17 cellular contexts compared by ENCODE assay signal in the genomic region with DNA sequence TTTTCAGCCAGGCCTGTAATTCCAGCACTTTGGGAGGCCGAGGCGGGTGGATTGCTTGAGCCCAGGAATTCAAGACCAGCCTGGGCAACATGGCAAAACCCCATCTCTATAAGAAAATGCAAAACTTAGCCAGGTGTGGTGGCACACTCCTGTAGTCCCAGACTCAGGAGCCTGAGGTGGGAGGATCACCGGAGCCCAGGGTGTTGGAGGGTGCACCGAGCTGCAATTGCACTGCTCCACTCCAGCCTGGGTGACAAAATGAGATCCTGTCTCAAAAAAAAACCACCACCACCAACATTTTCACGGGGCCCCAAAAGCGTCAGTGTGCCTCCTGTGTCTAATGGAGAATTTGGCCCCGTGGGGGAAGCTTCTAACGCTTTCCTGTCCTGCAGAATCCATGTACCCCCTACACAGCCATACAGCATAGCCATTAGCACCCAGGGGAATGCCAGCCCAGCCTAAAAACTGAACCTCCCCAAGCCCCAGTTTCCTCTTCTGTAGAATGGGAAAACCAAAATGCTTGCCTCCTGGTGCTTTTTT. TPM values are rescaled to one million over a fixed set of nuclear protein-coding genes. Genes with fewer than 3 reads are reported as not detected.
DNase-seq lines count a peak whose midpoint lies in the region; ATAC-seq and TF ChIP-seq lines count a peak whose summit lies in the region.
"Had no signal": no experiment of that assay in that cellular context is flagged by ENCODE, and none has a peak within 500 bp of the region (broad histone marks: within the 10 kb centered on the region; RNA-seq: fewer than 3 reads in every experiment).

No MANE protein-coding gene starts in this region.

- no peak overlapping the region for H3K4ac ChIP-seq in neuronal stem cell (ENCODE audit: low read length)

- TF ChIP-seq CTCF in heart right ventricle (IDR thresholded peaks at IDR 0.05) (no peak), esophagus muscularis mucosa (IDR thresholded peaks at IDR 0.05) (no peak), sigmoid colon (IDR thresholded peaks at IDR 0.05) (no peak), upper lobe of right lung (IDR thresholded peaks at IDR 0.05) (no peak)

- H4K8ac ChIP-seq in neuronal stem cell (ENCODE audit: low read depth, low read length), result no peak overlapping the region

- no peak overlapping the region for H3K4me2 ChIP-seq in neuronal stem cell (ENCODE audit: insufficient read depth, low read length, poor library complexity, severe bottlenecking)
- H3K4me2 ChIP-seq: A549, KMS-11 had no signal

- no peak overlapping the region for H2AFZ ChIP-seq in neuronal stem cell (ENCODE audit: low read length)

- WGBS in heart right ventricle, 2 donors, result 89 to 93% methylated on average over 8 of the region's 8 CpGs
- 89% methylated on average over 8 of the region's 8 CpGs for WGBS in esophagus muscularis mucosa
- 87 to 96% methylated on average over 8 of the region's 8 CpGs for WGBS in sigmoid colon, 2 donors
- no CpG with 5 or more reads among the region's 8 CpGs for WGBS in neuronal stem cell (ENCODE audit: extremely low coverage in 2 of 2, insufficient read length in 2 of 2, insufficient replicate concordance in 1 of 2), 2 donors

- H3K27ac ChIP-seq in heart right ventricle (peak overlapping the region in 9 of 10 donors; percentile 56 to 86 (median 79)), esophagus muscularis mucosa (replicated peaks in 1 of 4) (peak overlapping the region; percentile 58 to 66 (median 62)), sigmoid colon (peak overlapping the region in 1 of 4 donors; percentile 54), upper lobe of right lung (peak overlapping the region; percentile 87), neuronal stem cell (replicated peaks; ENCODE audit: low read length) (no peak overlapping the region)
- H3K27ac ChIP-seq: KMS-11 had no signal

- no peak overlapping the region for H3K18ac ChIP-seq in neuronal stem cell (ENCODE audit: low read length)

- no peak overlapping the region for H2BK5ac ChIP-seq in neuronal stem cell (ENCODE audit: low read length)

- H3K4me3 ChIP-seq in heart right ventricle (no peak overlapping the region), esophagus muscularis mucosa (no peak overlapping the region), sigmoid colon (no peak overlapping the region), upper lobe of right lung (no peak overlapping the region), neuronal stem cell (ENCODE audit: low read length in 2 of 2) (no peak overlapping the region)
- H3K4me3 ChIP-seq: A549 had no signal

- TF ChIP-seq EP300 in esophagus muscularis mucosa (IDR thresholded peaks at IDR 0.05) (no peak), sigmoid colon (IDR thresholded peaks at IDR 0.05) (no peak)

- no peak overlapping the region for H2BK15ac ChIP-seq in neuronal stem cell (ENCODE audit: low read length)

- H3K23ac ChIP-seq in neuronal stem cell (ENCODE audit: low read depth, low read length, poor library complexity), result no peak overlapping the region

- no peak for TF ChIP-seq POLR2A in esophagus muscularis mucosa (IDR thresholded peaks at IDR 0.05; ENCODE audit: low read depth)
- TF ChIP-seq POLR2A in sigmoid colon (IDR thresholded peaks at IDR 0.05), result no peak

- H3K9me3 ChIP-seq in heart right ventricle (no peaks in the 10 kb centered on the region), esophagus muscularis mucosa (no peaks in the 10 kb centered on the region), sigmoid colon (no peaks in the 10 kb centered on the region), upper lobe of right lung (no peaks in the 10 kb centered on the region), neuronal stem cell (replicated peaks in 1 of 2; ENCODE audit: control insufficient read depth in 2 of 2, insufficient read depth in 1 of 2, low read depth in 1 of 2, low read length in 2 of 2) (no peaks in the 10 kb centered on the region)
- H3K9me3 ChIP-seq: A549 had no signal

- H3K79me1 ChIP-seq in neuronal stem cell (ENCODE audit: low read depth, low read length), result no peaks in the 10 kb centered on the region

- no peak overlapping the region for H2AK5ac ChIP-seq in neuronal stem cell (ENCODE audit: low read depth, low read length)

- H3K36me3 ChIP-seq in heart right ventricle, result no peaks in the 10 kb centered on the region
- H3K36me3 ChIP-seq in esophagus muscularis mucosa, result no peaks in the 10 kb centered on the region
- H3K36me3 ChIP-seq in sigmoid colon, result no peaks in the 10 kb centered on the region
- no peaks in the 10 kb centered on the region for H3K36me3 ChIP-seq in upper lobe of right lung
- H3K36me3 ChIP-seq in neuronal stem cell (replicated peaks in 1 of 2; ENCODE audit: control insufficient read depth in 2 of 2, insufficient read depth in 2 of 2, low read length in 2 of 2), result no peaks in the 10 kb centered on the region

- H3K27me3 ChIP-seq in heart right ventricle (no peaks in the 10 kb centered on the region), esophagus muscularis mucosa (no peaks in the 10 kb centered on the region), sigmoid colon (no peaks in the 10 kb centered on the region), upper lobe of right lung (no peaks in the 10 kb centered on the region), neuronal stem cell (ENCODE audit: control insufficient read depth in 3 of 3, insufficient read depth in 3 of 3, low read depth in 1 of 3, low read length in 3 of 3) (peaks cover 0 to 4% (median 3%) of the 10 kb centered on the region in 3 experiments)

- DNase-seq in heart right ventricle, result no peak
- DNase-seq in Right ventricle myocardium inferior (ENCODE audit: missing footprints), result no peak
- DNase-seq in esophagus muscularis mucosa (ENCODE audit: extremely low spot score), result no peak
- DNase-seq in sigmoid colon, result peak; percentile 29
- DNase-seq in upper lobe of right lung, result peak; percentile 29
- no peak for DNase-seq in neuronal stem cell (ENCODE audit: low spot score)
- DNase-seq: Calu3; CD4-positive, CD25-positive, alpha-beta regulatory T cell; DMS79; NCI-H1092 treated with DMSO at 0.1 percent for 48 hours; NCI-H1694 treated with DMSO at 0.1 percent for 48 hours; NCI-H446; PC-3 had no signal

- no peak overlapping the region for H3K9ac ChIP-seq in neuronal stem cell (ENCODE audit: low read depth, low read length, poor library complexity)
- H3K9ac ChIP-seq: KMS-11 had no signal

- no peak overlapping the region for H4K91ac ChIP-seq in neuronal stem cell (ENCODE audit: low read depth, low read length, poor library complexity)

- no peak overlapping the region for H2BK120ac ChIP-seq in neuronal stem cell (ENCODE audit: low read depth, low read length)

- no peak overlapping the region for H2BK12ac ChIP-seq in neuronal stem cell (ENCODE audit: low read length)

- no peak overlapping the region for H3K14ac ChIP-seq in neuronal stem cell (ENCODE audit: low read length)

- intact Hi-C loops in heart right ventricle (cut with DNase I) (no loop called here), Right ventricle myocardium inferior (cut with DNase I) (no loop called here), esophagus muscularis mucosa (cut with DNase I) (no loop called here), sigmoid colon (cut with DNase I) (no loop called here), upper lobe of right lung (cut with DNase I) (no loop called here)

- peaks cover 15 to 39% (median 28%) of the 10 kb centered on the region in 9 donors for H3K4me1 ChIP-seq in heart right ventricle
- peaks cover 19 to 39% (median 28%) of the 10 kb centered on the region in 4 donors for H3K4me1 ChIP-seq in esophagus muscularis mucosa
- peaks cover 0 to 7% (median 0%) of the 10 kb centered on the region in 4 donors for H3K4me1 ChIP-seq in sigmoid colon
- H3K4me1 ChIP-seq in upper lobe of right lung, result peaks cover 6% of the 10 kb centered on the region
- H3K4me1 ChIP-seq in neuronal stem cell (ENCODE audit: control insufficient read depth in 2 of 2, insufficient read depth in 1 of 2, low read depth in 1 of 2, low read length in 2 of 2), result peaks cover 5 to 8% of the 10 kb centered on the region in 2 donors

- ATAC-seq in heart right ventricle, result no peak
- no peak for ATAC-seq in Right ventricle myocardium inferior
- ATAC-seq in upper lobe of right lung, result no peak
- no peak for ATAC-seq in HG02623 (IDR thresholded peaks at IDR 0.05; ENCODE audit: unreplicated experiment)
- no peak for ATAC-seq in HG03025 (IDR thresholded peaks at IDR 0.05; ENCODE audit: low FRiP score, unreplicated experiment)
- ATAC-seq: A549, PC-3 had no signal

RNA-seq across cellular contexts. Expression of gene MAP3K14, which starts 22.2 kb away (rescaled TPM):
- total RNA-seq in heart right ventricle (10 to 100 TPM in 9 of 10 donors, 1 to 10 TPM in 1; 6.7 to 24.1 (median 12.6) TPM), Right ventricle myocardium inferior (14.4 TPM), esophagus muscularis mucosa (10 to 100 TPM in 3 of 4 donors, 1 to 10 TPM in 1; 7.8 to 26.5 (median 10.6) TPM), sigmoid colon (10 to 100 TPM in 3 of 4 donors, 1 to 10 TPM in 1; 9.2 to 28.5 (median 14.1) TPM), upper lobe of right lung (9.9 TPM)
- polyA plus RNA-seq in heart right ventricle (10 to 100 TPM in 1 of 2 donors, 1 to 10 TPM in 1; 7.9 to 15.9 TPM), sigmoid colon (10 to 100 TPM in 1 of 3 donors, 1 to 10 TPM in 2; 7.2 to 20.8 (median 9.0) TPM)
- polyA plus RNA-seq in neuronal stem cell (2013, experiment 1 of 2), result 3.2 TPM
- 3.2 TPM for polyA plus RNA-seq in neuronal stem cell (2013, experiment 2 of 2)

Comparison
In these comparisons a context has a peak if more than half of its experiments do, and no peak if none do; other contexts are left out.
1. DNase-seq: peak in sigmoid colon (single experiment) and upper lobe of right lung (single experiment); none in heart right ventricle (0 of 2), Right ventricle myocardium inferior (single experiment), esophagus muscularis mucosa (single experiment) and neuronal stem cell (single experiment).